ENCODE assay signal across 9 cellular contexts in genomic region chr9:117704597-117704996, GRCh38. TPM values are rescaled to one million over a fixed set of nuclear protein-coding genes. Genes with fewer than 3 reads are reported as not detected.
DNase-seq lines count a peak whose midpoint lies in the region; ATAC-seq and TF ChIP-seq lines count a peak whose summit lies in the region.
"Had no signal": no experiment of that assay in that cellular context is flagged by ENCODE, and none has a peak within 500 bp of the region (broad histone marks: within the 10 kb centered on the region; RNA-seq: fewer than 3 reads in every experiment).

No MANE protein-coding gene starts in this region.

- H3K79me2 ChIP-seq in KMS-11 (ENCODE audit: insufficient read depth, low read depth) (no peaks in the 10 kb centered on the region), osteoblast (ENCODE audit: insufficient read depth, low read length) (peaks cover 44% of the 10 kb centered on the region)

- ATAC-seq in GM21825 (IDR thresholded peaks at IDR 0.05; ENCODE audit: unreplicated experiment) (no peak), GM21526 (IDR thresholded peaks at IDR 0.05; ENCODE audit: low FRiP score, unreplicated experiment) (no peak), GM19467 (IDR thresholded peaks at IDR 0.05; ENCODE audit: unreplicated experiment) (no peak)

- H4K20me1 ChIP-seq in KMS-11 (ENCODE audit: insufficient read depth) (no peaks in the 10 kb centered on the region), osteoblast (ENCODE audit: insufficient read depth, low read length) (no peaks in the 10 kb centered on the region)

- H3K27me3 ChIP-seq in KMS-11 (ENCODE audit: insufficient read depth, low read depth) = no peaks in the 10 kb centered on the region
- no peaks in the 10 kb centered on the region for H3K27me3 ChIP-seq in osteoblast (ENCODE audit: insufficient read depth, low read length)
- H3K27me3 ChIP-seq: cardiac muscle cell had no signal

- peaks cover 16% of the 10 kb centered on the region for H3K4me1 ChIP-seq in ES-I3 (ENCODE audit: insufficient read depth, low read length)
- peaks cover 28% of the 10 kb centered on the region for H3K4me1 ChIP-seq in KMS-11 (ENCODE audit: low read depth, poor library complexity, severe bottlenecking)
- peaks cover 27% of the 10 kb centered on the region for H3K4me1 ChIP-seq in osteoblast (ENCODE audit: insufficient read depth, low read length)

- H3K4me3 ChIP-seq in KMS-11 (IDR thresholded peaks at IDR 0.05; ENCODE audit: insufficient read depth, low read depth, low read length) (no peak overlapping the region), osteoblast (ENCODE audit: insufficient read depth, low read length) (peak overlapping the region; percentile 74)
- H3K4me3 ChIP-seq: cardiac muscle cell had no signal

- H3K36me3 ChIP-seq in ES-I3 (ENCODE audit: insufficient read depth, low read length) (no peaks in the 10 kb centered on the region), KMS-11 (ENCODE audit: insufficient read depth) (no peaks in the 10 kb centered on the region), osteoblast (ENCODE audit: insufficient read depth, low read length) (no peaks in the 10 kb centered on the region)
- H3K36me3 ChIP-seq: cardiac muscle cell had no signal

- H3K4me2 ChIP-seq in KMS-11 = peak overlapping the region; percentile 74
- H3K4me2 ChIP-seq in osteoblast (ENCODE audit: insufficient read depth, low read length) = peak overlapping the region; percentile 81

- H3K27ac ChIP-seq in KMS-11 (peak overlapping the region; percentile 60), epithelial cell of prostate (peak overlapping the region; percentile 56), osteoblast (ENCODE audit: low read depth, low read length) (peak overlapping the region; percentile 90)
- H3K27ac ChIP-seq: cardiac muscle cell had no signal

- no peaks in the 10 kb centered on the region for H3K9me3 ChIP-seq in ES-I3 (ENCODE audit: control insufficient read depth, insufficient read depth, low read length)
- no peaks in the 10 kb centered on the region for H3K9me3 ChIP-seq in osteoblast (ENCODE audit: low read depth, low read length)

- H3K9ac ChIP-seq in ES-I3 (ENCODE audit: low read depth, low read length) (peak overlapping the region; percentile 33; the same call in 1 of the 2 replicates), KMS-11 (peak overlapping the region; percentile 36; the same call in 1 of the 2 replicates)

- TF ChIP-seq CTCF in KMS-11 (conservative IDR thresholded peaks at IDR 0.05; ENCODE audit: low read depth, low read length) = no peak
- no peak for TF ChIP-seq CTCF in osteoblast (IDR thresholded peaks at IDR 0.05; ENCODE audit: extremely low read depth, low read depth, low read length)

- no peak for DNase-seq in epithelial cell of prostate (ENCODE audit: low read depth, low spot score)
- DNase-seq in osteoblast (ENCODE audit: insufficient read length, low spot score, missing footprints) = no peak
- no peak for DNase-seq in mesenteric fat pad (ENCODE audit: low spot score)

- H2AFZ ChIP-seq in KMS-11 (ENCODE audit: low read depth) (peak overlapping the region; percentile 82), osteoblast (ENCODE audit: low read length) (peak overlapping the region; percentile 58)

RNA-seq across cellular contexts. Expression of gene TLR4, which starts 0.4 kb away (rescaled TPM):
- total RNA-seq in osteoblast (44.2 and 46.7 TPM in 2 replicates), mesenteric fat pad (62.8 TPM)
